ENCODE assay signal across 11 cellular contexts in genomic region chr11:47330002-47330911, GRCh38. TPM values are rescaled to one million over a fixed set of nuclear protein-coding genes. Genes with fewer than 3 reads are reported as not detected.
A peak's percentile ranks its signal among the peaks of the same experiment; 100 is the strongest.
DNase-seq lines count a peak whose midpoint lies in the region; ATAC-seq and TF ChIP-seq lines count a peak whose summit lies in the region.
"Had no signal": no experiment of that assay in that cellular context is flagged by ENCODE, and none has a peak within 500 bp of the region (broad histone marks: within the 10 kb centered on the region; RNA-seq: fewer than 3 reads in every experiment).

No MANE protein-coding gene starts in this region.

- H3K27ac ChIP-seq in hepatocyte (peak overlapping the region; percentile 3), stomach (peak overlapping the region; percentile 22 to 69 (median 52))
- H3K27ac ChIP-seq: prostate gland had no signal

- intact Hi-C loops in stomach (cut with DNase I; ENCODE audit: low total_unique reads), result no loop called here

- WGBS in hepatocyte (ENCODE audit: low lambda C conversion rate, missing lambda C conversion rate), result 75% methylated on average over 15 of the region's 16 CpGs
- 38 to 53% (median 46%) methylated on average over 10 to 16 of the region's 16 CpGs for WGBS in stomach, 5 donors

- H3K4me1 Mint-ChIP-seq in activated naive CD4-positive, alpha-beta T cell treated with anti-CD3 and anti-CD28 coated beads, Interleukin-2, amount 10 ng/mL, durations not matched to agents 7 days and 5 days, result no peaks in the 10 kb centered on the region
- no peaks in the 10 kb centered on the region for H3K4me1 Mint-ChIP-seq in brain
- H3K4me1 Mint-ChIP-seq: activated naive CD4-positive, alpha-beta T cell treated with anti-CD3 and anti-CD28 coated beads, Interleukin-2, amount 50 U/mL, for 24 hours had no signal

- TF ChIP-seq POLR2A in stomach (IDR thresholded peaks at IDR 0.05), result no peak

- no peak overlapping the region for H3K4me3 ChIP-seq in hepatocyte
- H3K4me3 ChIP-seq in stomach, result no peak overlapping the region
- H3K4me3 ChIP-seq: prostate gland had no signal

- H2AFZ ChIP-seq in hepatocyte, result no peak overlapping the region

- H3K27me3 Mint-ChIP-seq in activated naive CD4-positive, alpha-beta T cell treated with anti-CD3 and anti-CD28 coated beads, Interleukin-2, amount 10 ng/mL, durations not matched to agents 7 days and 5 days, result no peaks in the 10 kb centered on the region
- H3K27me3 Mint-ChIP-seq in brain, result no peaks in the 10 kb centered on the region
- H3K27me3 Mint-ChIP-seq: activated naive CD4-positive, alpha-beta T cell treated with anti-CD3 and anti-CD28 coated beads, Interleukin-2, amount 50 U/mL, for 24 hours had no signal

- no peaks in the 10 kb centered on the region for H3K79me2 ChIP-seq in hepatocyte

- no peaks in the 10 kb centered on the region for H3K9me3 Mint-ChIP-seq in activated naive CD4-positive, alpha-beta T cell treated with anti-CD3 and anti-CD28 coated beads, Interleukin-2, amount 10 ng/mL, durations not matched to agents 7 days and 5 days
- H3K9me3 Mint-ChIP-seq in activated naive CD4-positive, alpha-beta T cell treated with anti-CD3 and anti-CD28 coated beads, Interleukin-2, amount 50 U/mL, for 72 hours, result no peaks in the 10 kb centered on the region
- no peaks in the 10 kb centered on the region for H3K9me3 Mint-ChIP-seq in brain
- H3K9me3 Mint-ChIP-seq: activated naive CD4-positive, alpha-beta T cell treated with anti-CD3 and anti-CD28 coated beads, Interleukin-2, amount 50 U/mL, for 24 hours had no signal

- no peak for DNase-seq in activated naive CD4-positive, alpha-beta T cell treated with anti-CD3 and anti-CD28 coated beads, Interleukin-2, amount 10 ng/mL, durations not matched to agents 7 days and 5 days
- DNase-seq in activated naive CD4-positive, alpha-beta T cell treated with anti-CD3 and anti-CD28 coated beads, Interleukin-2, amount 50 U/mL, for 72 hours (ENCODE audit: low spot score in 2 of 2), result no peak
- DNase-seq in hepatocyte (ENCODE audit: low spot score), result no peak
- DNase-seq in stomach, result peak; percentile 64
- no peak for DNase-seq in NCI-H226
- DNase-seq: NCI-H510A treated with DMSO at 0.1 percent for 48 hours had no signal

- TF ChIP-seq CTCF in brain (conservative IDR thresholded peaks at IDR 0.05), result no peak
- TF ChIP-seq CTCF in hepatocyte (IDR thresholded peaks at IDR 0.05; ENCODE audit: poor library complexity), result no peak
- TF ChIP-seq CTCF in stomach (IDR thresholded peaks at IDR 0.05), result peak in 2 of 7 experiments; percentile 11 to 18

- H3K36me3 Mint-ChIP-seq in activated naive CD4-positive, alpha-beta T cell treated with anti-CD3 and anti-CD28 coated beads, Interleukin-2, amount 10 ng/mL, durations not matched to agents 7 days and 5 days, result peaks cover 25% of the 10 kb centered on the region
- peaks cover 0 to 3% of the 10 kb centered on the region in 2 donors for H3K36me3 Mint-ChIP-seq in activated naive CD4-positive, alpha-beta T cell treated with anti-CD3 and anti-CD28 coated beads, Interleukin-2, amount 50 U/mL, for 72 hours
- peaks cover 14% of the 10 kb centered on the region for H3K36me3 Mint-ChIP-seq in brain

- no peaks in the 10 kb centered on the region for H4K20me1 ChIP-seq in hepatocyte (ENCODE audit: insufficient read depth, poor library complexity, severe bottlenecking)

- no peaks in the 10 kb centered on the region for H3K9me2 ChIP-seq in hepatocyte (replicated peaks; ENCODE audit: insufficient read depth)

- H3K4me3 Mint-ChIP-seq in activated naive CD4-positive, alpha-beta T cell treated with anti-CD3 and anti-CD28 coated beads, Interleukin-2, amount 10 ng/mL, durations not matched to agents 7 days and 5 days, result no peak overlapping the region
- H3K4me3 Mint-ChIP-seq in brain, result no peak overlapping the region
- H3K4me3 Mint-ChIP-seq: activated naive CD4-positive, alpha-beta T cell treated with anti-CD3 and anti-CD28 coated beads, Interleukin-2, amount 50 U/mL, for 24 hours had no signal

- H3K36me3 ChIP-seq in hepatocyte (replicated peaks; ENCODE audit: insufficient read depth, low read depth) (no peaks in the 10 kb centered on the region), stomach (peaks cover 0 to 42% (median 0%) of the 10 kb centered on the region in 4 donors)

- no peak for TF ChIP-seq EP300 in stomach (IDR thresholded peaks at IDR 0.05)

- no peaks in the 10 kb centered on the region for H3K4me1 ChIP-seq in hepatocyte (ENCODE audit: insufficient read depth)
- peaks cover 24 to 54% (median 30%) of the 10 kb centered on the region in 4 donors for H3K4me1 ChIP-seq in stomach
- H3K4me1 ChIP-seq: prostate gland had no signal

- no peak for ATAC-seq in activated naive CD4-positive, alpha-beta T cell treated with anti-CD3 and anti-CD28 coated beads, Interleukin-2, amount 50 U/mL, for 72 hours
- ATAC-seq in HG03095 (IDR thresholded peaks at IDR 0.05; ENCODE audit: unreplicated experiment), result no peak
- no peak for ATAC-seq in HG03442 (IDR thresholded peaks at IDR 0.05; ENCODE audit: unreplicated experiment)

- H3K9me3 ChIP-seq in hepatocyte (ENCODE audit: low read depth), result no peaks in the 10 kb centered on the region
- H3K9me3 ChIP-seq in stomach, result no peaks in the 10 kb centered on the region
- H3K9me3 ChIP-seq: prostate gland had no signal

- H3K27me3 ChIP-seq in hepatocyte (no peaks in the 10 kb centered on the region), stomach (no peaks in the 10 kb centered on the region)

- H3K4me2 ChIP-seq in hepatocyte, result no peak overlapping the region

- CTCF ChIA-PET in activated naive CD4-positive, alpha-beta T cell treated with anti-CD3 and anti-CD28 coated beads, Interleukin-2, amount 10 ng/mL, durations not matched to agents 7 days and 5 days (lab: Charles Lee), result interaction anchor here (0.7 kb wide), 2 partner anchors 8 to 77 kb away, joined by 3 read pairs; no protein-coding TSS in a partner anchor

- peak overlapping the region; percentile 45 for H3K27ac Mint-ChIP-seq in activated naive CD4-positive, alpha-beta T cell treated with anti-CD3 and anti-CD28 coated beads, Interleukin-2, amount 10 ng/mL, durations not matched to agents 7 days and 5 days
- peak overlapping the region in 1 of 2 donors; percentile 79 for H3K27ac Mint-ChIP-seq in activated naive CD4-positive, alpha-beta T cell treated with anti-CD3 and anti-CD28 coated beads, Interleukin-2, amount 50 U/mL, for 72 hours
- peak overlapping the region in 3 of 5 experiments; percentile 24 to 79 (median 58) for H3K27ac Mint-ChIP-seq in brain
- H3K27ac Mint-ChIP-seq: activated naive CD4-positive, alpha-beta T cell treated with anti-CD3 and anti-CD28 coated beads, Interleukin-2, amount 50 U/mL, for 24 hours had no signal

RNA-seq across cellular contexts. Expression of gene MYBPC3, which starts 22.2 kb away (rescaled TPM):
- not detected for total RNA-seq in activated naive CD4-positive, alpha-beta T cell treated with anti-CD3 and anti-CD28 coated beads, Interleukin-2, amount 50 U/mL, for 72 hours
- polyA plus RNA-seq in brain (ENCODE audit: insufficient read depth, low read depth, low replicate concordance) (not detected), hepatocyte (0.51 and 0.75 TPM in 2 replicates), stomach (1 to 10 TPM; 1.0 to 3.4 (median 2.1) TPM)
- total RNA-seq in hepatocyte (0.68 and 1.4 TPM in 2 replicates), stomach (10 to 100 TPM in 1 of 5 donors, under 1 TPM in 2, not detected in 2; 0.72 to 15.6 (median 0.73) TPM)

RNA-seq across cellular contexts. Expression of gene SPI1, which starts 48.1 kb away (rescaled TPM):
- under 1 TPM in 1 of 2 donors, not detected in 1; 0.20 TPM for total RNA-seq in activated naive CD4-positive, alpha-beta T cell treated with anti-CD3 and anti-CD28 coated beads, Interleukin-2, amount 50 U/mL, for 72 hours
- polyA plus RNA-seq in brain (ENCODE audit: insufficient read depth, low read depth, low replicate concordance) (7.5 TPM), hepatocyte (2.0 and 3.3 TPM in 2 replicates), stomach (10 to 100 TPM in 2 of 3 donors, 1 to 10 TPM in 1; 8.2 to 24.3 (median 15.3) TPM)
- total RNA-seq in hepatocyte (0.13 and 1.1 TPM in 2 replicates), stomach (1 to 10 TPM; 2.6 to 8.4 (median 7.0) TPM)
